Comparison of ENCODE assay signal across 8 cellular contexts in genomic region chr2:39128919-39129391, GRCh38. TPM values are rescaled to one million over a fixed set of nuclear protein-coding genes. Genes with fewer than 3 reads are reported as not detected.
DNase-seq lines count a peak whose midpoint lies in the region; ATAC-seq and TF ChIP-seq lines count a peak whose summit lies in the region.

No MANE protein-coding gene starts in this region.

- peaks cover 5% of the 10 kb centered on the region; the same call in 2 of the 3 replicates for H3K4me1 Mint-ChIP-seq in GM23338

- no peak overlapping the region for H3K27ac ChIP-seq in GM23338 (ENCODE audit: low read depth)

- no peaks in the 10 kb centered on the region for H3K36me3 ChIP-seq in GM23338 (ENCODE audit: insufficient read depth)

- H3K4me3 Mint-ChIP-seq in GM23338: no peak overlapping the region

- H3K4me2 ChIP-seq in GM23338: no peak overlapping the region

- ATAC-seq in GM18909 (IDR thresholded peaks at IDR 0.05; ENCODE audit: poor library complexity, unreplicated experiment): peak; percentile 54
- peak; percentile 50 for ATAC-seq in HG03066 (IDR thresholded peaks at IDR 0.05; ENCODE audit: low read depth, unreplicated experiment)
- no peak for ATAC-seq in GM23338

- H3K79me2 ChIP-seq in GM23338 (replicated peaks; ENCODE audit: insufficient read depth): no peaks in the 10 kb centered on the region

- no peaks in the 10 kb centered on the region for H4K20me1 ChIP-seq in GM23338 (replicated peaks; ENCODE audit: insufficient read depth)

- 0 out of 2 replicates have a peak, but pooled peaks cover 5% of the 10 kb centered on the region for H3F3A ChIP-seq in GM23338 (replicated peaks; ENCODE audit: low read depth)

- peaks cover 7% of the 10 kb centered on the region for H3K4me1 ChIP-seq in GM23338 (ENCODE audit: insufficient read depth)

- H3K9me2 ChIP-seq in GM23338 (ENCODE audit: insufficient read depth): peaks cover 5% of the 10 kb centered on the region; the same call in 1 of the 2 replicates

- no peaks in the 10 kb centered on the region for H3K27me3 ChIP-seq in GM23338 (ENCODE audit: insufficient read depth)

- no peaks in the 10 kb centered on the region; the same call in 2 of the 3 replicates for H3K9me3 Mint-ChIP-seq in GM23338

- no peak overlapping the region for H2AFZ ChIP-seq in GM23338

- H3K4me3 ChIP-seq in GM23338: no peak overlapping the region

- peaks cover 2% of the 10 kb centered on the region for H3K27me3 Mint-ChIP-seq in GM23338 (ENCODE audit: insufficient read depth, low read depth, poor library complexity)

- DNase-seq in activated CD4-positive, CD25-positive, alpha-beta regulatory T cell treated with anti-CD3 and anti-CD28 coated beads, Interleukin-2, amount 50 U/mL, for 72 hours: peak; percentile 44
- peak; percentile 37 for DNase-seq in fibroblast of gingiva (ENCODE audit: low read depth)
- DNase-seq in ureter (ENCODE audit: low spot score): no peak
- DNase-seq in T1000 (lab: John Stamatoyannopoulos, UW): no peak
- DNase-seq in dedifferentiated amniotic fluid mesenchymal stem cell (ENCODE audit: extremely low spot score): no peak
- DNase-seq in GM23338 (ENCODE audit: low spot score): no peak

- no peaks in the 10 kb centered on the region for H3K36me3 Mint-ChIP-seq in GM23338 (ENCODE audit: low read depth)

- TF ChIP-seq CTCF in GM23338 (conservative IDR thresholded peaks at IDR 0.05; ENCODE audit: low read depth in 2 of 2): no peak

- no peak overlapping the region for H3K27ac Mint-ChIP-seq in GM23338

TF ChIP-seq in GM23338, 12 proteins besides CTCF, POLR2A, EP300 and RAD21:
- TF ChIP-seq CREB1 (CRISPR knock-in tag; IDR thresholded peaks at IDR 0.05; ENCODE audit: low read depth) (no peak), STAT1 (IDR thresholded peaks at IDR 0.05; ENCODE audit: unreplicated experiment) (no peak), POLR2AphosphoS5 (IDR thresholded peaks at IDR 0.05; ENCODE audit: low read depth) (no peak), NANOG (IDR thresholded peaks at IDR 0.05; ENCODE audit: borderline replicate concordance) (no peak), ZNF462 (CRISPR knock-in tag; IDR thresholded peaks at IDR 0.05) (no peak), ZNF331 (CRISPR knock-in tag; IDR thresholded peaks at IDR 0.05; ENCODE audit: low read depth) (no peak), EZH2phosphoT487 (IDR thresholded peaks at IDR 0.05; ENCODE audit: unreplicated experiment) (no peak), REST (IDR thresholded peaks at IDR 0.05; ENCODE audit: unreplicated experiment) (no peak), JUNB (IDR thresholded peaks at IDR 0.05; ENCODE audit: unreplicated experiment) (no peak), ETS1 (IDR thresholded peaks at IDR 0.05) (no peak), EZH2 (IDR thresholded peaks at IDR 0.05; ENCODE audit: low read depth, unreplicated experiment) (no peak), ZNF114 (CRISPR knock-in tag; IDR thresholded peaks at IDR 0.05) (no peak)

RNA-seq across cellular contexts. Expression of gene SOS1, which starts 8.1 kb away (rescaled TPM):
- total RNA-seq in ureter: 53.7 TPM
- total RNA-seq in GM23338 (2014; rRNA removed; shearing (Covaris generic)): 21.9 and 25.2 TPM in 2 replicates
- 13.4 and 14.2 TPM in 2 replicates for polyA plus RNA-seq in GM23338 (2016; fragmentation: Nextera tagmentation; extraction: Ambion mirVana)

Comparison
In these comparisons a context has a peak if more than half of its experiments do, and no peak if none do; other contexts are left out.
1. DNase-seq: peak in activated CD4-positive, CD25-positive, alpha-beta regulatory T cell treated with anti-CD3 and anti-CD28 coated beads, Interleukin-2, amount 50 U/mL, for 72 hours (single experiment) and fibroblast of gingiva (single experiment); none in ureter (single experiment), T1000 (single experiment), dedifferentiated amniotic fluid mesenchymal stem cell (single experiment) and GM23338 (single experiment).